In genomic region chr17:33858121-33858520, GRCh38 we compare ENCODE assay signal across 23 cellular contexts.
"Had no signal": no experiment of that assay in that cellular context is flagged by ENCODE, and none has a peak within 500 bp of the region (broad histone marks: within the 10 kb centered on the region; RNA-seq: fewer than 3 reads in every experiment).

No MANE protein-coding gene starts in this region.

- H3K36me3 Mint-ChIP-seq: natural killer cell; stimulated activated naive B cell treated with anti-CD40 and anti-IgM and Interleukin-4, amounts not matched to agents 10 μg/mL and 1 μg/mL and 100 μg/mL, for 72 hours had no signal

- H3K4me1 ChIP-seq: gastrocnemius medialis, lower lobe of right lung, psoas muscle, spleen, tibial nerve, upper lobe of left lung had no signal

- DNase-seq: dorsolateral prefrontal cortex; effector CD4-positive, alpha-beta T cell; foreskin fibroblast; gastrocnemius medialis; head of caudate nucleus; left ventricle myocardium superior; lower lobe of right lung; natural killer cell; occipital lobe; ovary; posterior cingulate gyrus; psoas muscle; right cardiac atrium; spleen; stimulated activated CD4-positive, alpha-beta T cell treated with anti-CD3 and anti-CD28 coated beads, Interleukin-4, amount 100 ng/mL, for 4 hours; stimulated activated naive B cell treated with anti-CD40 and anti-IgM and Interleukin-4, amounts not matched to agents 10 μg/mL and 1 μg/mL and 100 μg/mL, for 72 hours; upper lobe of left lung had no signal

- H3K27ac Mint-ChIP-seq: natural killer cell; stimulated activated naive B cell treated with anti-CD40 and anti-IgM and Interleukin-4, amounts not matched to agents 10 μg/mL and 1 μg/mL and 100 μg/mL, for 72 hours; stimulated activated naive CD8-positive, alpha-beta T cell treated with anti-CD3 and anti-CD28 coated beads, Interleukin-15, Interleukin-2, amounts not matched to agents 100 ng/mL and 50 ng/mL, for 24 hours had no signal

- H3K27ac ChIP-seq: dorsolateral prefrontal cortex, epithelial cell of prostate, gastrocnemius medialis, lower lobe of right lung, ovary, psoas muscle, skin epidermis, spleen, thoracic aorta, tibial nerve, upper lobe of left lung had no signal

- H3K4me3 ChIP-seq: dorsolateral prefrontal cortex, gastrocnemius medialis, lower lobe of right lung, ovary, psoas muscle, skin epidermis, spleen, thoracic aorta, tibial nerve, upper lobe of left lung had no signal

- H3K4me1 Mint-ChIP-seq: natural killer cell; stimulated activated naive B cell treated with anti-CD40 and anti-IgM and Interleukin-4, amounts not matched to agents 10 μg/mL and 1 μg/mL and 100 μg/mL, for 72 hours had no signal

- H3K27me3 ChIP-seq: gastrocnemius medialis, ovary, tibial nerve, upper lobe of left lung had no signal

- H3K9me3 Mint-ChIP-seq: natural killer cell; stimulated activated naive B cell treated with anti-CD40 and anti-IgM and Interleukin-4, amounts not matched to agents 10 μg/mL and 1 μg/mL and 100 μg/mL, for 72 hours; stimulated activated naive CD8-positive, alpha-beta T cell treated with anti-CD3 and anti-CD28 coated beads, Interleukin-15, Interleukin-2, amounts not matched to agents 100 ng/mL and 50 ng/mL, for 24 hours had no signal

- H3K9me3 ChIP-seq: gastrocnemius medialis, lower lobe of right lung, ovary, psoas muscle, spleen, thoracic aorta, tibial nerve, upper lobe of left lung had no signal

- H3K36me3 ChIP-seq: gastrocnemius medialis, lower lobe of right lung, ovary, spleen, thoracic aorta, tibial nerve, upper lobe of left lung had no signal

- ATAC-seq: esophagus mucosa; gastrocnemius medialis; left ventricle myocardium superior; natural killer cell; psoas muscle; right cardiac atrium; stimulated activated naive B cell treated with anti-CD40 and anti-IgM and Interleukin-4, amounts not matched to agents 10 μg/mL and 1 μg/mL and 100 μg/mL, for 72 hours had no signal

- H3K4me3 Mint-ChIP-seq: natural killer cell; stimulated activated naive B cell treated with anti-CD40 and anti-IgM and Interleukin-4, amounts not matched to agents 10 μg/mL and 1 μg/mL and 100 μg/mL, for 72 hours; stimulated activated naive CD8-positive, alpha-beta T cell treated with anti-CD3 and anti-CD28 coated beads, Interleukin-15, Interleukin-2, amounts not matched to agents 100 ng/mL and 50 ng/mL, for 24 hours had no signal
